Comparison of ENCODE assay signal across 8 cellular contexts in genomic region chr1:185156854-185157598, GRCh38. TPM values are rescaled to one million over a fixed set of nuclear protein-coding genes. Genes with fewer than 3 reads are reported as not detected.
DNase-seq lines count a peak whose midpoint lies in the region; ATAC-seq and TF ChIP-seq lines count a peak whose summit lies in the region.

Gene SWT1, plus strand, starts transcription at chr1:185157167. Its CDS starts 3,675 bp downstream, at chr1:185160842.
Gene TRMT1L, minus strand, starts transcription at chr1:185156953. Its CDS starts 241 bp downstream, at chr1:185156712.

- peaks cover 24% of the 10 kb centered on the region for H3K79me2 ChIP-seq in Karpas-422 (ENCODE audit: low read length)
- peaks cover 8% of the 10 kb centered on the region for H3K79me2 ChIP-seq in fibroblast of lung (ENCODE audit: control insufficient read depth, insufficient read depth, low read length)

- H4K20me1 ChIP-seq in Karpas-422 (ENCODE audit: insufficient read depth, low read depth, low read length): no peaks in the 10 kb centered on the region
- H4K20me1 ChIP-seq in fibroblast of lung (ENCODE audit: control insufficient read depth, extremely low read depth, insufficient read depth, low read length): no peaks in the 10 kb centered on the region

- peaks cover 20% of the 10 kb centered on the region for H3K36me3 Mint-ChIP-seq in activated T-helper 17 cell treated with anti-CD3 and anti-CD28 coated beads, Interleukin-2, amount 50 U/mL, for 72 hours (ENCODE audit: low read depth)
- peaks cover 0 to 12% (median 4%) of the 10 kb centered on the region in 5 donors for H3K36me3 Mint-ChIP-seq in naive thymus-derived CD4-positive, alpha-beta T cell
- H3K36me3 Mint-ChIP-seq in stimulated activated naive B cell treated with anti-CD40 and anti-IgM and Interleukin-4, amounts not matched to agents 10 μg/mL and 1 μg/mL and 100 μg/mL, for 72 hours: peaks cover 3 to 8% of the 10 kb centered on the region in 2 donors

- peaks cover 31% of the 10 kb centered on the region for H3K4me1 Mint-ChIP-seq in activated T-helper 17 cell treated with anti-CD3 and anti-CD28 coated beads, Interleukin-2, amount 50 U/mL, for 72 hours
- peaks cover 28 to 67% (median 56%) of the 10 kb centered on the region in 7 donors for H3K4me1 Mint-ChIP-seq in naive thymus-derived CD4-positive, alpha-beta T cell
- peaks cover 25 to 35% of the 10 kb centered on the region in 2 donors for H3K4me1 Mint-ChIP-seq in stimulated activated naive B cell treated with anti-CD40 and anti-IgM and Interleukin-4, amounts not matched to agents 10 μg/mL and 1 μg/mL and 100 μg/mL, for 72 hours

- no peaks in the 10 kb centered on the region for H3K9me3 Mint-ChIP-seq in activated T-helper 17 cell treated with anti-CD3 and anti-CD28 coated beads, Interleukin-2, amount 50 U/mL, for 72 hours
- H3K9me3 Mint-ChIP-seq in naive thymus-derived CD4-positive, alpha-beta T cell: no peaks in the 10 kb centered on the region
- H3K9me3 Mint-ChIP-seq in stimulated activated naive B cell treated with anti-CD40 and anti-IgM and Interleukin-4, amounts not matched to agents 10 μg/mL and 1 μg/mL and 100 μg/mL, for 72 hours: no peaks in the 10 kb centered on the region

- no peaks in the 10 kb centered on the region for H3K27me3 Mint-ChIP-seq in activated T-helper 17 cell treated with anti-CD3 and anti-CD28 coated beads, Interleukin-2, amount 50 U/mL, for 72 hours
- H3K27me3 Mint-ChIP-seq in naive thymus-derived CD4-positive, alpha-beta T cell: no peaks in the 10 kb centered on the region
- H3K27me3 Mint-ChIP-seq in stimulated activated naive B cell treated with anti-CD40 and anti-IgM and Interleukin-4, amounts not matched to agents 10 μg/mL and 1 μg/mL and 100 μg/mL, for 72 hours: no peaks in the 10 kb centered on the region

- no peaks in the 10 kb centered on the region for H3K9me2 ChIP-seq in Karpas-422 (replicated peaks; ENCODE audit: insufficient read depth, low read length)

- peak; percentile 99 for DNase-seq in DMS79 treated with DMSO at 0.1 percent for 48 hours (lab: John Stamatoyannopoulos, UW)
- DNase-seq in Karpas-422: peak; percentile 100
- peak; percentile 99 for DNase-seq in RKO (ENCODE audit: low spot score)
- DNase-seq in fibroblast of lung (ENCODE audit: low read depth in 2 of 2): peak; percentile 99
- peak; percentile 91 to 97 (median 96) for DNase-seq in naive thymus-derived CD4-positive, alpha-beta T cell
- peak; percentile 98 for DNase-seq in stimulated activated naive B cell treated with anti-CD40 and anti-IgM and Interleukin-4, amounts not matched to agents 10 μg/mL and 1 μg/mL and 100 μg/mL, for 72 hours

- H3K27ac ChIP-seq in Karpas-422 (ENCODE audit: low read length) (peak within 1 kb of the TSS; percentile 73), fibroblast of lung (ENCODE audit: insufficient read depth, low read length) (peak within 1 kb of the TSS; percentile 95)
- peak within 1 kb of the TSS; percentile 97 for H3K27ac ChIP-seq in naive thymus-derived CD4-positive, alpha-beta T cell (ENCODE audit: low read depth, low read length)

- no peaks in the 10 kb centered on the region for H3K9me3 ChIP-seq in Karpas-422 (ENCODE audit: low read length)
- H3K9me3 ChIP-seq in fibroblast of lung (ENCODE audit: control insufficient read depth, insufficient read depth, low read depth, low read length): no peaks in the 10 kb centered on the region
- no peaks in the 10 kb centered on the region for H3K9me3 ChIP-seq in naive thymus-derived CD4-positive, alpha-beta T cell (ENCODE audit: control insufficient read depth in 2 of 3, low read length in 3 of 3)

- TF ChIP-seq CTCF in fibroblast of lung (conservative IDR thresholded peaks at IDR 0.05 in 1 of 2, IDR thresholded peaks at IDR 0.05 in 1 of 2; ENCODE audit: low read depth in 1 of 2, low read length in 2 of 2): no peak

- H3K4me1 ChIP-seq in Karpas-422 (ENCODE audit: low read length): peaks cover 42% of the 10 kb centered on the region
- peaks cover 6% of the 10 kb centered on the region for H3K4me1 ChIP-seq in fibroblast of lung (ENCODE audit: control insufficient read depth, extremely low read depth, insufficient read depth, low read length)
- H3K4me1 ChIP-seq in naive thymus-derived CD4-positive, alpha-beta T cell (ENCODE audit: control insufficient read depth in 2 of 2, insufficient read depth in 2 of 2, low read length in 2 of 2): peaks cover 9 to 20% of the 10 kb centered on the region in 2 donors

- no peaks in the 10 kb centered on the region for H3K36me3 ChIP-seq in Karpas-422 (ENCODE audit: insufficient read depth, low read length)
- no peaks in the 10 kb centered on the region for H3K36me3 ChIP-seq in fibroblast of lung (ENCODE audit: control insufficient read depth, insufficient read depth, low read length)
- H3K36me3 ChIP-seq in naive thymus-derived CD4-positive, alpha-beta T cell (ENCODE audit: control insufficient read depth in 2 of 3, insufficient read depth in 3 of 3, low read length in 3 of 3): peaks cover 0 to 11% (median 0%) of the 10 kb centered on the region in 3 experiments

- POLR2A ChIA-PET in naive thymus-derived CD4-positive, alpha-beta T cell (lab: Charles Lee): interaction anchor here (0.7 to 4.2 kb wide), 12 partner anchors 10 to 1218 kb away, joined by 3 to 33 read pairs (median 6); partner anchors contain the start of genes EDEM3, IVNS1ABP, RNF2 and TPR

- peak within 1 kb of the TSS; percentile 76 for H3K9ac ChIP-seq in Karpas-422 (ENCODE audit: low read length)
- peak within 1 kb of the TSS; percentile 97 for H3K9ac ChIP-seq in fibroblast of lung (ENCODE audit: insufficient read depth, low read length)

- peak within 1 kb of the TSS; percentile 100 for H3K4me3 Mint-ChIP-seq in activated T-helper 17 cell treated with anti-CD3 and anti-CD28 coated beads, Interleukin-2, amount 50 U/mL, for 72 hours
- peak within 1 kb of the TSS; percentile 97 to 100 (median 98) for H3K4me3 Mint-ChIP-seq in naive thymus-derived CD4-positive, alpha-beta T cell
- H3K4me3 Mint-ChIP-seq in stimulated activated naive B cell treated with anti-CD40 and anti-IgM and Interleukin-4, amounts not matched to agents 10 μg/mL and 1 μg/mL and 100 μg/mL, for 72 hours: peak within 1 kb of the TSS; percentile 92 to 98

- H3K4me2 ChIP-seq in Karpas-422 (ENCODE audit: low read depth, low read length, poor library complexity, severe bottlenecking) (peak within 1 kb of the TSS; percentile 95), fibroblast of lung (ENCODE audit: extremely low read depth, insufficient read depth, low read length) (peak within 1 kb of the TSS; percentile 93)

- peak within 1 kb of the TSS; percentile 96 for H3K27ac Mint-ChIP-seq in activated T-helper 17 cell treated with anti-CD3 and anti-CD28 coated beads, Interleukin-2, amount 50 U/mL, for 72 hours
- peak within 1 kb of the TSS; percentile 96 to 100 (median 98) for H3K27ac Mint-ChIP-seq in naive thymus-derived CD4-positive, alpha-beta T cell
- H3K27ac Mint-ChIP-seq in stimulated activated naive B cell treated with anti-CD40 and anti-IgM and Interleukin-4, amounts not matched to agents 10 μg/mL and 1 μg/mL and 100 μg/mL, for 72 hours: peak within 1 kb of the TSS; percentile 99

- CTCF ChIA-PET in naive thymus-derived CD4-positive, alpha-beta T cell (lab: Charles Lee): interaction anchor here (0.7 to 2.0 kb wide), 2 partner anchors 14 to 514 kb away, joined by 3 to 11 read pairs; no protein-coding TSS in a partner anchor

- intact Hi-C loops in naive thymus-derived CD4-positive, alpha-beta T cell (cut with micrococcal nuclease): loop anchor here (1.0 to 10.0 kb wide), 22 partner anchors 13 to 1686 kb away; partner anchors contain the start of genes ARPC5 (in 2 of the 2), IVNS1ABP (in 2 of the 2), ODR4 (in 2 of the 2) and RNF2 (in 2 of the 2)

- ATAC-seq in GM21825 (IDR thresholded peaks at IDR 0.05; ENCODE audit: unreplicated experiment): peak; percentile 92
- ATAC-seq in activated T-helper 17 cell treated with anti-CD3 and anti-CD28 coated beads, Interleukin-2, amount 50 U/mL, for 72 hours (replicated peaks): peak; percentile 93
- ATAC-seq in naive thymus-derived CD4-positive, alpha-beta T cell: peak; percentile 95
- ATAC-seq in stimulated activated naive B cell treated with anti-CD40 and anti-IgM and Interleukin-4, amounts not matched to agents 10 μg/mL and 1 μg/mL and 100 μg/mL, for 72 hours (replicated peaks): peak; percentile 90 to 92

- peak within 1 kb of the TSS; percentile 93 for H2AFZ ChIP-seq in Karpas-422 (ENCODE audit: low read length)
- H2AFZ ChIP-seq in fibroblast of lung (ENCODE audit: low read length): peak within 1 kb of the TSS; percentile 99

- H3K4me3 ChIP-seq in Karpas-422 (ENCODE audit: low read length): peak within 1 kb of the TSS; percentile 82
- peak within 1 kb of the TSS; percentile 82 to 94 (median 91) for H3K4me3 ChIP-seq in fibroblast of lung (replicated peaks in 1 of 4; ENCODE audit: control extremely low read depth in 1 of 4, insufficient read depth in 1 of 4, low read depth in 3 of 4, low read length in 4 of 4)
- H3K4me3 ChIP-seq in naive thymus-derived CD4-positive, alpha-beta T cell (ENCODE audit: low read length): peak within 1 kb of the TSS; percentile 88

- H3K27me3 ChIP-seq in Karpas-422 (ENCODE audit: low read length) (no peaks in the 10 kb centered on the region), fibroblast of lung (ENCODE audit: control insufficient read depth, insufficient read depth, low read length) (no peaks in the 10 kb centered on the region)
- H3K27me3 ChIP-seq in naive thymus-derived CD4-positive, alpha-beta T cell (ENCODE audit: control insufficient read depth in 2 of 2, insufficient read depth in 2 of 2, low read length in 2 of 2): no peaks in the 10 kb centered on the region

RNA-seq across cellular contexts. Expression of gene SWT1, which starts in this region (rescaled TPM):
- total RNA-seq in Karpas-422 (2014; rRNA removed; shearing (Covaris generic); ENCODE audit: low replicate concordance): 0.43 and 1.8 TPM in 2 replicates
- 1 to 10 TPM; 5.2 to 9.4 TPM for total RNA-seq in activated T-helper 17 cell treated with anti-CD3 and anti-CD28 coated beads, Interleukin-2, amount 50 U/mL, for 72 hours
- total RNA-seq in fibroblast of lung: 8.4 and 8.7 TPM in 2 replicates
- polyA plus RNA-seq in fibroblast of lung: 2.2 and 3.4 TPM in 2 replicates
- 1.5 and 2.2 TPM in 2 replicates for polyA plus RNA-seq in fibroblast of lung (2012)
- 0.12 TPM in 1 of 2 replicates, not detected in the other for polyA minus RNA-seq in fibroblast of lung (ENCODE audit: low replicate concordance)
- total RNA-seq in naive thymus-derived CD4-positive, alpha-beta T cell: 10 to 100 TPM in 1 of 5 experiments, 1 to 10 TPM in 4; 4.4 to 11.5 (median 5.2) TPM
- 1 to 10 TPM; 4.1 to 5.9 TPM for polyA plus RNA-seq in naive thymus-derived CD4-positive, alpha-beta T cell

RNA-seq across cellular contexts. Expression of gene TRMT1L, which starts in this region (rescaled TPM):
- total RNA-seq in Karpas-422 (2014; rRNA removed; shearing (Covaris generic); ENCODE audit: low replicate concordance): 20.0 and 26.1 TPM in 2 replicates
- 10 to 100 TPM; 23.7 to 30.2 TPM for total RNA-seq in activated T-helper 17 cell treated with anti-CD3 and anti-CD28 coated beads, Interleukin-2, amount 50 U/mL, for 72 hours
- 22.3 and 26.4 TPM in 2 replicates for total RNA-seq in fibroblast of lung
- 19.4 and 19.6 TPM in 2 replicates for polyA plus RNA-seq in fibroblast of lung
- polyA plus RNA-seq in fibroblast of lung (2012): 7.5 and 11.3 TPM in 2 replicates
- 5.4 and 19.3 TPM in 2 replicates for polyA minus RNA-seq in fibroblast of lung (ENCODE audit: low replicate concordance)
- total RNA-seq in naive thymus-derived CD4-positive, alpha-beta T cell: 10 to 100 TPM; 11.6 to 33.9 (median 27.3) TPM
- 10 to 100 TPM; 17.5 to 18.8 TPM for polyA plus RNA-seq in naive thymus-derived CD4-positive, alpha-beta T cell

Comparison
In these comparisons a context has a peak if more than half of its experiments do, and no peak if none do; other contexts are left out.
1. Peak in every context shown above with its lines: DNase-seq, ATAC-seq, H3K4me3 ChIP-seq and H3K27ac ChIP-seq.